ENCODE assay signal across 15 cellular contexts in the genomic region with DNA sequence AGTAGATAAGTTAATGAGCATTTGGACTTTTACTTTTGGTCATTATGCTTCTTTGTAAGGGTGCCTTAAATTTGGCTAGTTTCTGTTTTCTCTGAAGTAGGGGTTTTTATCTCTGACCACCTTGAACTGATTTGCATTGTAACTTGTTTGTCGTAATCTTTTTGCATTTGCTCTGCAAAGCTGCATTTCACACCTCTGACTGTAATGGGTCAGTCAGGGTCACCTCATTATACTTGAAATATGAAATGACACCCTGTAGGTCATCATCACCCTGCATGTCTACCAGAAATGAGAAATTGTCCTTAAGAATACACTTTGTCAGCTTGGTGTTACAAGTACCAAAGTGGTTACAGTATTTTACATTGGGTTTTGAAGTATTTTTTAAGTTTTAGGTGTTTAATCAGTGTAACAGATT.
DNase-seq lines count a peak whose midpoint lies in the region; ATAC-seq, FAIRE-seq and TF ChIP-seq lines count a peak whose summit lies in the region.
"Had no signal": no experiment of that assay in that cellular context is flagged by ENCODE, and none has a peak within 500 bp of the region (broad histone marks: within the 10 kb centered on the region; RNA-seq: fewer than 3 reads in every experiment).

No MANE protein-coding gene starts in this region.

- intact Hi-C loops in kidney (cut with DNase I): no loop called here

- H3K4me1 ChIP-seq in BE2C (no peaks in the 10 kb centered on the region), kidney (ENCODE audit: control insufficient read depth in 1 of 2, insufficient read depth in 1 of 2, low read depth in 1 of 2, low read length in 2 of 2) (no peaks in the 10 kb centered on the region)

- no peak overlapping the region for H3K9ac ChIP-seq in kidney (ENCODE audit: low read length in 2 of 2)

- no peaks in the 10 kb centered on the region for H3K36me3 ChIP-seq in BE2C
- H3K36me3 ChIP-seq in kidney (ENCODE audit: control insufficient read depth in 1 of 2, insufficient read depth in 2 of 2, low read length in 2 of 2): no peaks in the 10 kb centered on the region
- H3K36me3 ChIP-seq: WERI-Rb-1 had no signal

- H3K9me3 ChIP-seq in BE2C: no peaks in the 10 kb centered on the region
- no peaks in the 10 kb centered on the region for H3K9me3 ChIP-seq in kidney (ENCODE audit: control insufficient read depth in 1 of 2, low read length in 2 of 2)

- ATAC-seq in GM18508 (IDR thresholded peaks at IDR 0.05; ENCODE audit: insufficient read depth, unreplicated experiment) (peak; percentile 65), GM19468 (IDR thresholded peaks at IDR 0.05; ENCODE audit: extremely low read depth, unreplicated experiment) (peak; percentile 66), HG02870 (IDR thresholded peaks at IDR 0.05; ENCODE audit: unreplicated experiment) (peak; percentile 66), HG03521 (IDR thresholded peaks at IDR 0.05; ENCODE audit: unreplicated experiment) (peak; percentile 58)

- DNase-seq in BE2C: no peak
- no peak for DNase-seq in glomerular visceral epithelial cell (ENCODE audit: extremely low spot score)
- DNase-seq in RCC 7860 (ENCODE audit: low spot score): no peak
- DNase-seq in kidney: no peak
- DNase-seq: activated CD8-positive, alpha-beta memory T cell treated with anti-CD3 and anti-CD28 coated beads, Interleukin-2, amount 50 U/mL, for 4 hours; amniotic stem cell; NCI-H1105 treated with DMSO at 0.1 percent for 48 hours; stimulated activated CD4-positive, alpha-beta T cell treated with anti-CD3 and anti-CD28 coated beads, Interleukin-2, amount 100 ng/mL, for 48 hours; WERI-Rb-1 had no signal

- no peak for TF ChIP-seq CTCF in BE2C (IDR thresholded peaks at IDR 0.05; ENCODE audit: low read depth, low read length)
- TF ChIP-seq CTCF in kidney (IDR thresholded peaks at IDR 0.05; ENCODE audit: borderline replicate concordance, extremely low read depth, insufficient read depth): no peak

- FAIRE-seq in RCC 7860 (lab: Jason Lieb, UNC) (no peak), kidney (lab: Jason Lieb, UNC) (no peak)
- FAIRE-seq: HTR-8/SVneo had no signal

- H3K27me3 ChIP-seq in BE2C: no peaks in the 10 kb centered on the region

- H3K4me3 ChIP-seq in BE2C (ENCODE audit: low read depth, low read length): no peak overlapping the region
- no peak overlapping the region for H3K4me3 ChIP-seq in kidney (ENCODE audit: low read length in 2 of 2)
- H3K4me3 ChIP-seq: coronary artery had no signal

- H3K27ac ChIP-seq in kidney (ENCODE audit: low read depth in 2 of 2, low read length in 2 of 2): no peak overlapping the region
- H3K27ac ChIP-seq: coronary artery, WERI-Rb-1 had no signal
